Comparison of ENCODE assay signal across 16 cellular contexts in the genomic region with DNA sequence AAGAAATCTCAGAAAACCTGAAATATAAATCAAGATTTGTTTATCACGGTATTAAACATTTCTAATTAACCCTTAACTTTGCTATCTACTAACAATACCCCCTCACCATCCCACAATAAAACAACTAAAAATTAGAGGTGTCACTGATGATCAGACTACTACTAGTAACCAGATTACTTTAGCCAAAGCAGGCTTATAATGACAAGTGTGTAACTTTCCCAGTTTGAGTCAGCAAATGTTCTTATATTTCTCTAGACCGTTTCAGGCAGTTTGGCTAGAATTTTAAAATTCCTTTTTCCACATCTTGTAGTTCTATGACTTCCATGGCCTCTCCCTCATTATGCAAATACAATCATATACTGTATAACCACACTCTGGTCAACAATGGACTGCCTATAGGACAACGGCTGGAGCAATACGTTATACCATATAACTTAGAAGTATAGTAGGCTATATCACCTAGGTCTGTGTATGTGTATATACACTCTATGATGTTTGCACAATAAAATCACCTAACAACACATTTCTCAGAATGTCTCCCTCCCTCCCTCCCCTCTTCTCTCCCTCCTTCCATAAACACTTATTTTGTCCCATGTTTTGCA.
DNase-seq lines count a peak whose midpoint lies in the region; ATAC-seq and TF ChIP-seq lines count a peak whose summit lies in the region.
"Had no signal": no experiment of that assay in that cellular context is flagged by ENCODE, and none has a peak within 500 bp of the region (broad histone marks: within the 10 kb centered on the region; RNA-seq: fewer than 3 reads in every experiment).

No MANE protein-coding gene starts in this region.

- no TSS peak for BruUV-seq in A673 (replicated peaks; lab: Mats Ljungman, UMichigan)

- H3K9me3 ChIP-seq in mucosa of descending colon = no peaks in the 10 kb centered on the region
- no peaks in the 10 kb centered on the region for H3K9me3 ChIP-seq in A673 (ENCODE audit: low read depth, low read length, poor library complexity, severe bottlenecking)
- H3K9me3 ChIP-seq: BLaER1, Caco-2 had no signal

- H3K36me3 ChIP-seq in mucosa of descending colon (ENCODE audit: low read depth) = no peaks in the 10 kb centered on the region
- H3K36me3 ChIP-seq in A673 (ENCODE audit: insufficient read depth, low read length, poor library complexity, severe bottlenecking) = no peaks in the 10 kb centered on the region

- H3K4me1 ChIP-seq in mucosa of descending colon (ENCODE audit: low read depth) = no peaks in the 10 kb centered on the region
- H3K4me1 ChIP-seq in A673 (ENCODE audit: insufficient read depth, low read length, poor library complexity, severe bottlenecking) = peaks cover 35% of the 10 kb centered on the region
- H3K4me1 ChIP-seq: BLaER1 had no signal

- ATAC-seq in mucosa of descending colon = peak; percentile 72
- ATAC-seq: HCT116 had no signal

- TF ChIP-seq CTCF in mucosa of descending colon (IDR thresholded peaks at IDR 0.05) (no peak), A673 (conservative IDR thresholded peaks at IDR 0.05; ENCODE audit: low read depth, low read length) (no peak)

- POLR2A ChIA-PET in A673 (lab: Charles Lee; ENCODE audit: low non-redundant PET) = no interaction called here

- H3K27ac ChIP-seq in A673 (ENCODE audit: low read depth, low read length, poor library complexity, severe bottlenecking) = no peak overlapping the region
- H3K27ac ChIP-seq: 22Rv1, BLaER1 had no signal

- intact Hi-C loops in mucosa of descending colon (cut with DNase I, micrococcal nuclease) = no loop called here
- intact Hi-C loops in A673 (cut with micrococcal nuclease; ENCODE audit: unreplicated experiment) = no loop called here

- H3K4me3 ChIP-seq in mucosa of descending colon (no peak overlapping the region), A673 (ENCODE audit: low read depth, low read length, poor library complexity, severe bottlenecking) (no peak overlapping the region)
- H3K4me3 ChIP-seq: BLaER1 had no signal

- DNase-seq in NCI-H82 (lab: John Stamatoyannopoulos, UW) = peak; percentile 29
- DNase-seq in NCI-H82 treated with DMSO at 0.1 percent for 48 hours (lab: John Stamatoyannopoulos, UW; ENCODE audit: unreplicated experiment) = no peak
- peak; percentile 71 for DNase-seq in NCI-H69 (lab: John Stamatoyannopoulos, UW)
- no peak for DNase-seq in mucosa of descending colon
- DNase-seq in A673 (ENCODE audit: low spot score) = no peak
- DNase-seq in SW480 (ENCODE audit: low spot score) = no peak
- no peak for DNase-seq in NCI-H524 (lab: John Stamatoyannopoulos, UW)
- DNase-seq: AML-193; Caco-2; CD8-positive, alpha-beta memory T cell; DND-41; GDM1; IMR-90 had no signal

- CTCF ChIA-PET in A673 (lab: Charles Lee) = no interaction called here

- no peaks in the 10 kb centered on the region for H3K27me3 ChIP-seq in A673 (replicated peaks; ENCODE audit: insufficient read depth, low read depth, low read length, poor library complexity)
- H3K27me3 ChIP-seq: BLaER1 had no signal

Comparison
In these comparisons a context has a peak if more than half of its experiments do, and no peak if none do; other contexts are left out.
1. DNase-seq: peak in NCI-H82 (single experiment) and NCI-H69 (single experiment); none in NCI-H82 treated with DMSO at 0.1 percent for 48 hours (single experiment), mucosa of descending colon (0 of 3), A673 (single experiment), SW480 (single experiment) and NCI-H524 (0 of 2).